11 cellular contexts compared by ENCODE assay signal in genomic region chr3:71543371-71544016, GRCh38. TPM values are rescaled to one million over a fixed set of nuclear protein-coding genes. Genes with fewer than 3 reads are reported as not detected.
DNase-seq lines count a peak whose midpoint lies in the region; ATAC-seq and TF ChIP-seq lines count a peak whose summit lies in the region.
"Had no signal": no experiment of that assay in that cellular context is flagged by ENCODE, and none has a peak within 500 bp of the region (broad histone marks: within the 10 kb centered on the region; RNA-seq: fewer than 3 reads in every experiment).

No MANE protein-coding gene starts in this region.

- peaks cover 0 to 2% (median 0%) of the 10 kb centered on the region in 4 donors for H3K4me1 Mint-ChIP-seq in CD4-positive, alpha-beta memory T cell

- intact Hi-C loops in sciatic nerve (cut with DNase I), result no loop called here
- intact Hi-C loops in CD4-positive, alpha-beta memory T cell (cut with micrococcal nuclease), result no loop called here

- no peak overlapping the region for H3K4me3 ChIP-seq in HL-60 (replicated peaks; ENCODE audit: insufficient read depth, low read length)
- H3K4me3 ChIP-seq in CD4-positive, alpha-beta memory T cell (ENCODE audit: low read length in 2 of 2), result no peak overlapping the region
- H3K4me3 ChIP-seq: colonic mucosa had no signal

- no peak overlapping the region for H3K4me3 Mint-ChIP-seq in CD4-positive, alpha-beta memory T cell

- no peaks in the 10 kb centered on the region for H3K9me3 ChIP-seq in CD4-positive, alpha-beta memory T cell (ENCODE audit: control insufficient read depth in 1 of 2, low read length in 2 of 2)
- H3K9me3 ChIP-seq: colonic mucosa had no signal

- no peaks in the 10 kb centered on the region for H3K9me3 Mint-ChIP-seq in CD4-positive, alpha-beta memory T cell
- H3K9me3 Mint-ChIP-seq: stimulated activated memory B cell treated with anti-CD40 and anti-IgM and Interleukin-4, amounts not matched to agents 10 μg/mL and 1 μg/mL and 100 μg/mL, for 72 hours had no signal

- no peaks in the 10 kb centered on the region for H3K36me3 ChIP-seq in CD4-positive, alpha-beta memory T cell (ENCODE audit: insufficient read depth, low read length)
- H3K36me3 ChIP-seq: colonic mucosa had no signal

- POLR2A ChIA-PET in CD4-positive, alpha-beta memory T cell (lab: Charles Lee; ENCODE audit: partially characterized antibody), result no interaction called here

- H3K27me3 ChIP-seq in HL-60 (ENCODE audit: insufficient read depth, poor library complexity, severe bottlenecking), result no peaks in the 10 kb centered on the region
- H3K27me3 ChIP-seq in CD4-positive, alpha-beta memory T cell (ENCODE audit: insufficient read depth, low read length), result no peaks in the 10 kb centered on the region
- H3K27me3 ChIP-seq: colonic mucosa had no signal

- DNase-seq in HL-60 (ENCODE audit: low read depth in 1 of 2, low spot score in 1 of 2) (peak in 1 of 2 experiments; percentile 77), caudate nucleus (lab: John Stamatoyannopoulos, UW) (peak in 13 of 61 donors; percentile 6 to 60 (median 30)), sciatic nerve (ENCODE audit: low spot score) (no peak), NCI-H1048 (lab: John Stamatoyannopoulos, UW) (no peak), NK-92 (lab: John Stamatoyannopoulos, UW; ENCODE audit: unreplicated experiment) (no peak), GM13977 (ENCODE audit: low spot score) (no peak)
- DNase-seq in CD4-positive, alpha-beta memory T cell, result no peak

- CTCF ChIA-PET in CD4-positive, alpha-beta memory T cell (lab: Charles Lee; ENCODE audit: partially characterized antibody), result no interaction called here

- peaks cover 0 to 7% of the 10 kb centered on the region in 2 donors for H3K36me3 Mint-ChIP-seq in CD4-positive, alpha-beta memory T cell

- H3K27me3 Mint-ChIP-seq in CD4-positive, alpha-beta memory T cell, result no peaks in the 10 kb centered on the region

- peak overlapping the region; percentile 81 for H3K27ac ChIP-seq in HL-60 (replicated peaks)
- H3K27ac ChIP-seq in caudate nucleus (ENCODE audit: low read depth, low read length), result peak overlapping the region; percentile 31
- H3K27ac ChIP-seq in CD4-positive, alpha-beta memory T cell (ENCODE audit: low read depth, low read length), result no peak overlapping the region
- H3K27ac ChIP-seq: parathyroid adenoma had no signal

- H3K4me1 ChIP-seq in CD4-positive, alpha-beta memory T cell (ENCODE audit: insufficient read depth, low read length), result no peaks in the 10 kb centered on the region
- H3K4me1 ChIP-seq: colonic mucosa had no signal

- no peak for TF ChIP-seq CTCF in HL-60 (IDR thresholded peaks at IDR 0.05; ENCODE audit: insufficient read depth, low read length)
- TF ChIP-seq CTCF in GM13977 (IDR thresholded peaks at IDR 0.05; ENCODE audit: extremely low read depth, insufficient read depth, missing control alignments), result no peak

- in situ Hi-C loops in GM13977 (cut with MboI; ENCODE audit: low pct_unique_long_range_greater_than_20kb, low sequenced_read_pairs, unreplicated experiment), result no loop called here

- ATAC-seq in GM18502 (IDR thresholded peaks at IDR 0.05; ENCODE audit: poor library complexity, unreplicated experiment), result peak; percentile 41
- peak; percentile 11 for ATAC-seq in sciatic nerve

- H3K27ac Mint-ChIP-seq in CD4-positive, alpha-beta memory T cell, result peak overlapping the region in 1 of 7 donors; percentile 73
- H3K27ac Mint-ChIP-seq: stimulated activated memory B cell treated with anti-CD40 and anti-IgM and Interleukin-4, amounts not matched to agents 10 μg/mL and 1 μg/mL and 100 μg/mL, for 72 hours had no signal

RNA-seq across cellular contexts. Expression of gene FOXP1, which starts 40.0 kb away (rescaled TPM):
- 137 TPM for total RNA-seq in sciatic nerve
- total RNA-seq in CD4-positive, alpha-beta memory T cell, result 100 to 1,000 TPM; 290 to 348 TPM
- polyA plus RNA-seq in CD4-positive, alpha-beta memory T cell, result 100 to 1,000 TPM; 189 to 267 TPM
